ENCODE assay signal across 27 cellular contexts in the genomic region with DNA sequence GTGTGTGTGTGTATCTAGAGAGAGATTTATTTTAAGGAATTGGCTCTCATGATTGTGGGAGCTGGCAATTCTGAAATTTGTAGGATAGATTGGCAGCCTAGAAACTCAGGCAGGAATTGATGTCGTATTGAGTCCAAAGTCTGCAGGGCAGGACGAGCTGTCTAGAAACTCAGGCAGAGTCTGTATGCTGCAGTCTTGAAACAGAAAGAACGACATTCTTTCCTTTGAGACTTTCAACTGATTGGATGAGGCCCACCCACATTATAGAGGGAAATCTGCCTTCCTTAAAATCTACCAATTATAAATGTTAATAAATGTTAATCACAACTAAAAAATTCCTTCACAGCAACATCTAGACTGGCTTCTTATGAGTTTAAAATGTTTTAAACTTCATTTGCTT.
"Had no signal": no experiment of that assay in that cellular context is flagged by ENCODE, and none has a peak within 500 bp of the region (broad histone marks: within the 10 kb centered on the region; RNA-seq: fewer than 3 reads in every experiment).

No MANE protein-coding gene starts in this region.

- H3K27ac ChIP-seq: ascending aorta, cardiac muscle cell, VCaP had no signal

- H3K9me3 ChIP-seq: ascending aorta had no signal

- ATAC-seq: activated CD8-positive, alpha-beta T cell treated with anti-CD3 and anti-CD28 coated beads for 36 hours; activated naive CD8-positive, alpha-beta T cell treated with anti-CD3 and anti-CD28 coated beads, Interleukin-2, amount 50 U/mL, for 24 hours; activated T-cell treated with anti-CD3 and anti-CD28 coated beads, Interleukin-2, amount 50 U/mL, for 4 hours had no signal

- H3K4me3 ChIP-seq: ascending aorta, cardiac muscle cell had no signal

- DNase-seq: activated B cell treated with CpG ODN at 0.5 μM for 24 hours; activated CD4-positive, alpha-beta memory T cell treated with anti-CD3 and anti-CD28 coated beads for 36 hours; activated CD4-positive, alpha-beta T cell treated with anti-CD3 and anti-CD28 coated beads for 4 hours; activated CD4-positive, alpha-beta T cell treated with anti-CD3 and anti-CD28 coated beads, Interleukin-2, amount 10 ng/mL, durations not matched to agents 24 days and 14 days; activated CD4-positive, alpha-beta T cell treated with anti-CD3 and anti-CD28 coated beads, Interleukin-2, amount 50 U/mL, for 1 hour; activated CD4-positive, alpha-beta T cell treated with anti-CD3 and anti-CD28 coated beads, Interleukin-2, amount 50 U/mL, for 4 hours; activated CD4-positive, CD25-positive, alpha-beta regulatory T cell treated with anti-CD3 and anti-CD28 coated beads, Interleukin-2, amount 50 U/mL, for 72 hours; activated CD8-positive, alpha-beta memory T cell treated with anti-CD3 and anti-CD28 coated beads, Interleukin-2, amount 50 U/mL, for 4 hours; activated CD8-positive, alpha-beta T cell treated with anti-CD3 and anti-CD28 coated beads for 36 hours; activated effector memory CD4-positive, alpha-beta T cell treated with Interleukin-2 at 50 U/mL for 16 hours; activated gamma-delta T cell; activated naive CD4-positive, alpha-beta T cell treated with anti-CD3 and anti-CD28 coated beads, Interleukin-2, amount 10 ng/mL, durations not matched to agents 7 days and 5 days; activated naive CD4-positive, alpha-beta T cell treated with Interleukin-2 at 50 U/mL for 16 hours; activated naive CD8-positive, alpha-beta T cell treated with anti-CD3 and anti-CD28 coated beads, Interleukin-2, amount 10 ng/mL, durations not matched to agents 7 days and 5 days; activated naive CD8-positive, alpha-beta T cell treated with anti-CD3 and anti-CD28 coated beads, Interleukin-2, amount 50 U/mL, for 24 hours; activated T-cell treated with anti-CD3 and anti-CD28 coated beads for 4 hours; activated T-cell treated with anti-CD3 and anti-CD28 coated beads, Interleukin-2, amount 50 U/mL, for 1 hour; activated T-cell treated with anti-CD3 and anti-CD28 coated beads, Interleukin-2, amount 50 U/mL, for 4 hours; amygdala; anterior cingulate cortex; caudate nucleus; cerebellar nuclear complex; T-helper 2 cell; T-helper 9 cell had no signal

- H3K27me3 ChIP-seq: ascending aorta, cardiac muscle cell had no signal

- H3K4me1 ChIP-seq: ascending aorta had no signal

- H3K36me3 ChIP-seq: ascending aorta, cardiac muscle cell had no signal
